ENCODE assay signal across 8 cellular contexts in genomic region chr4:89838005-89838404, GRCh38. TPM values are rescaled to one million over a fixed set of nuclear protein-coding genes. Genes with fewer than 3 reads are reported as not detected.
DNase-seq lines count a peak whose midpoint lies in the region; ATAC-seq and TF ChIP-seq lines count a peak whose summit lies in the region.

No MANE protein-coding gene starts in this region.

- peaks cover 5% of the 10 kb centered on the region for H3K27me3 ChIP-seq in Panc1 (ENCODE audit: control insufficient read depth, insufficient read depth, low read length)
- H3K27me3 ChIP-seq in parathyroid adenoma (ENCODE audit: control insufficient read depth, insufficient read depth, low read length): peaks cover 5% of the 10 kb centered on the region
- H3K27me3 ChIP-seq in PC-3 (ENCODE audit: low read length): peaks cover 94% of the 10 kb centered on the region

- H3K4me2 ChIP-seq in parathyroid adenoma (ENCODE audit: low read length) (peak overlapping the region; percentile 61), PC-3 (ENCODE audit: low read length) (no peak overlapping the region)

- ATAC-seq in Panc1: no peak
- ATAC-seq in HG03521 (IDR thresholded peaks at IDR 0.05; ENCODE audit: unreplicated experiment): no peak
- ATAC-seq in GM18517 (IDR thresholded peaks at IDR 0.05; ENCODE audit: unreplicated experiment): no peak
- ATAC-seq in PC-3: no peak

- no peak overlapping the region for H3K9ac ChIP-seq in parathyroid adenoma
- no peak overlapping the region for H3K9ac ChIP-seq in PC-3 (ENCODE audit: low read length)

- H3K27ac ChIP-seq in Panc1 (ENCODE audit: low read length) (no peak overlapping the region), parathyroid adenoma (no peak overlapping the region), PC-3 (ENCODE audit: low read length) (no peak overlapping the region)

- BruUV-seq in Panc1 (replicated peaks; lab: Mats Ljungman, UMichigan): no TSS peak
- no TSS peak for BruUV-seq in PC-3 (replicated peaks; lab: Mats Ljungman, UMichigan)

- H2AFZ ChIP-seq in parathyroid adenoma (no peak overlapping the region), PC-3 (ENCODE audit: low read length) (no peak overlapping the region)

- POLR2A ChIA-PET in Panc1 (lab: Charles Lee) (no interaction called here), PC-3 (lab: Charles Lee; ENCODE audit: unreplicated experiment) (no interaction called here)

- no peak for TF ChIP-seq CTCF in Panc1 (IDR thresholded peaks at IDR 0.05)
- TF ChIP-seq CTCF in epithelial cell of esophagus (IDR thresholded peaks at IDR 0.05; ENCODE audit: insufficient read depth, low read depth, low read length, missing control alignments): no peak
- no peak for TF ChIP-seq CTCF in parathyroid adenoma (IDR thresholded peaks at IDR 0.05)
- TF ChIP-seq CTCF in PC-3 (conservative IDR thresholded peaks at IDR 0.05; ENCODE audit: low read depth, low read length): no peak

- in situ Hi-C loops in Panc1 (cut with HindIII; ENCODE audit: low pct_unique_long_range_greater_than_20kb, low sequenced_read_pairs): no loop called here

- intact Hi-C loops in Panc1 (cut with micrococcal nuclease; ENCODE audit: unreplicated experiment) (no loop called here), PC-3 (cut with micrococcal nuclease) (no loop called here)

- H3K36me3 ChIP-seq in Panc1 (ENCODE audit: control insufficient read depth, insufficient read depth, low read length) (no peaks in the 10 kb centered on the region; the same call in 1 of the 2 replicates), parathyroid adenoma (ENCODE audit: control insufficient read depth, insufficient read depth, low read length) (no peaks in the 10 kb centered on the region), PC-3 (ENCODE audit: low read depth, low read length) (no peaks in the 10 kb centered on the region)

- H3K9me3 ChIP-seq in Panc1 (ENCODE audit: control insufficient read depth, insufficient read depth, low read depth, low read length) (no peaks in the 10 kb centered on the region), parathyroid adenoma (ENCODE audit: control insufficient read depth, low read length) (no peaks in the 10 kb centered on the region), PC-3 (ENCODE audit: low read length) (no peaks in the 10 kb centered on the region)

- no peaks in the 10 kb centered on the region for H4K20me1 ChIP-seq in PC-3 (ENCODE audit: low read length)

- CTCF ChIA-PET in Panc1 (lab: Charles Lee) (no interaction called here), PC-3 (lab: Charles Lee) (no interaction called here)

- H3F3A ChIP-seq in PC-3 (ENCODE audit: low read length, unreplicated experiment): no peaks in the 10 kb centered on the region

- no peaks in the 10 kb centered on the region for H3K4me1 ChIP-seq in Panc1 (ENCODE audit: control insufficient read depth, insufficient read depth, low read length)
- no peaks in the 10 kb centered on the region for H3K4me1 ChIP-seq in parathyroid adenoma
- H3K4me1 ChIP-seq in PC-3 (ENCODE audit: insufficient read depth, low read length): no peaks in the 10 kb centered on the region

- DNase-seq in NOMO-1 treated with DMSO at 0.1 percent for 48 hours (lab: John Stamatoyannopoulos, UW; ENCODE audit: unreplicated experiment): peak; percentile 8
- no peak for DNase-seq in NOMO-1 (lab: John Stamatoyannopoulos, UW; ENCODE audit: unreplicated experiment in 2 of 2)
- DNase-seq in Panc1 (ENCODE audit: low read depth, low spot score): no peak
- peak; percentile 40 for DNase-seq in epithelial cell of esophagus (ENCODE audit: low read depth)
- no peak for DNase-seq in PC-3

- H3K79me2 ChIP-seq in parathyroid adenoma (no peaks in the 10 kb centered on the region), PC-3 (ENCODE audit: low read length) (no peaks in the 10 kb centered on the region)

- H3K4me3 ChIP-seq in Panc1 (ENCODE audit: low read depth in 2 of 2, low read length in 2 of 2) (peak overlapping the region; percentile 51 to 53), epithelial cell of esophagus (ENCODE audit: low read length) (peak overlapping the region; percentile 76), parathyroid adenoma (ENCODE audit: low read depth, low read length) (peak overlapping the region; percentile 59), PC-3 (ENCODE audit: low read length) (no peak overlapping the region)

- no peaks in the 10 kb centered on the region for H3K9me2 ChIP-seq in PC-3 (replicated peaks; ENCODE audit: low read length)

RNA-seq across cellular contexts. Expression of gene SNCA, which starts 1.0 kb away (rescaled TPM):
- total RNA-seq in Panc1 (2021; ENCODE audit: unreplicated experiment) (6.0 TPM), PC-3 (2014; rRNA removed) (1.2 TPM in 1 of 2 replicates, not detected in the other)
- 7.7 TPM for polyA plus RNA-seq in Panc1 (2012; ENCODE audit: insufficient read length)

RNA-seq across cellular contexts. Expression of gene MMRN1, which starts 56.6 kb away (rescaled TPM):
- total RNA-seq in Panc1 (2021; ENCODE audit: unreplicated experiment): not detected
- not detected for polyA plus RNA-seq in Panc1 (2012; ENCODE audit: insufficient read length)
- 0.69 and 0.73 TPM in 2 replicates for total RNA-seq in PC-3 (2014; rRNA removed)

Comparison
In these comparisons a context has a peak if more than half of its experiments do, and no peak if none do; other contexts are left out.
1. DNase-seq: peak in NOMO-1 treated with DMSO at 0.1 percent for 48 hours (single experiment) and epithelial cell of esophagus (single experiment); none in NOMO-1 (0 of 2), Panc1 (single experiment) and PC-3 (single experiment).